Comparison of ENCODE assay signal across 18 cellular contexts in the genomic region with DNA sequence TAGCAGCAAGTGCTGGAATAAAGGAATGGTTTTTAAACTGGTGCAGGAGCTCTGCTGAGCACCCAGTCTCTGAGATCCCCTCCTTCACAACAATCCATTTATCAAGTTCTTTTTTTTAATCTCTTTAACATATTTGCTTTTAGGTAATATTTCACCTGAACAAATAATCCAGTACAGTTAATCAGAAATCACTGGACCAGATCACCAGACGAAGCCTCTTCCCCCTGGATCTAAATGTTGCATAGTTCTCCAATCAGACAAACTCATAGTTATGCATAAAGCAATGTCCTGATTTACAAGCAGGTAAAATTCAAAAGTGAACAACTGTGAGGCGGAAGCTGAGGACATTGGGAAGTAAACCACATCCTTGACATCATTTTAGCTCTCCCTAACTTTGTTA.
"Had no signal": no experiment of that assay in that cellular context is flagged by ENCODE, and none has a peak within 500 bp of the region (broad histone marks: within the 10 kb centered on the region; RNA-seq: fewer than 3 reads in every experiment).

No MANE protein-coding gene starts in this region.

- H3K27ac ChIP-seq: KMS-11, RWPE1, SJCRH30 had no signal

- DNase-seq: Kasumi-1, MG63, NCI-H1105, NCI-H1417, NCI-H1436 treated with DMSO at 0.1 percent for 48 hours, NCI-H1694, NCI-H187 treated with DMSO at 0.1 percent for 48 hours, NCI-H2081 treated with DMSO at 0.1 percent for 48 hours, NCI-H2227 treated with DMSO at 0.1 percent for 48 hours, NCI-H526, NCI-H82, SHP77 treated with DMSO at 0.1 percent for 48 hours, SJCRH30, T-helper 1 cell, T-helper 17 cell had no signal

- H3K27me3 ChIP-seq: MG63, SJCRH30 had no signal

- H3K9me3 ChIP-seq: MG63, SJCRH30 had no signal

- H3K4me2 ChIP-seq: KMS-11 had no signal

- H3K36me3 ChIP-seq: MG63, SJCRH30 had no signal

- H3K9ac ChIP-seq: KMS-11 had no signal

- H3K4me3 ChIP-seq: K562, MG63, SJCRH30 had no signal
